ENCODE assay signal across 2 cellular contexts in genomic region chr17:28698253-28698941, GRCh38.
TF ChIP-seq lines count a peak whose summit lies in the region.

No MANE protein-coding gene starts in this region.

TF ChIP-seq in K562, 482 proteins besides CTCF, POLR2A, EP300 and RAD21:
- TF ChIP-seq SPI1 (IDR thresholded peaks at IDR 0.05; ENCODE audit: borderline replicate concordance, low read depth, low read length): peak; percentile 90
- no peak for TF ChIP-seq KLF10 (CRISPR knock-in tag; IDR thresholded peaks at IDR 0.05)

TF ChIP-seq in SK-N-SH, 30 proteins besides CTCF, POLR2A, EP300 and RAD21:
- TF ChIP-seq EZH2phosphoT487 (IDR thresholded peaks at IDR 0.05; ENCODE audit: borderline replicate concordance, low read depth) (no peak), NRF1 (IDR thresholded peaks at IDR 0.05; ENCODE audit: low read depth, low read length) (no peak), PBX3 (IDR thresholded peaks at IDR 0.05) (no peak), MXI1 (IDR thresholded peaks at IDR 0.05; ENCODE audit: low read depth, low read length) (no peak), GATA2 (CRISPR knock-in tag; IDR thresholded peaks at IDR 0.05) (no peak), MAX (IDR thresholded peaks at IDR 0.05; ENCODE audit: low read depth) (no peak), REST (IDR thresholded peaks at IDR 0.05; ENCODE audit: low read depth, low read length) (no peak), FOSL2 (IDR thresholded peaks at IDR 0.05; ENCODE audit: borderline replicate concordance, low read depth) (no peak), RCOR1 (IDR thresholded peaks at IDR 0.05; ENCODE audit: low read length) (no peak), TAF1 (IDR thresholded peaks at IDR 0.05; ENCODE audit: borderline replicate concordance, low read depth, low read length) (no peak), IRF3 (IDR thresholded peaks at IDR 0.05; ENCODE audit: low read depth, low read length) (no peak), FOXM1 (IDR thresholded peaks at IDR 0.05; ENCODE audit: low read depth) (no peak), SIN3A (IDR thresholded peaks at IDR 0.05; ENCODE audit: borderline replicate concordance, low read depth, low read length) (no peak), USF1 (IDR thresholded peaks at IDR 0.05; ENCODE audit: borderline replicate concordance, low read depth) (no peak), ZBTB33 (IDR thresholded peaks at IDR 0.05; ENCODE audit: borderline replicate concordance, low read depth) (no peak)
